ENCODE assay signal across 1 cellular context in genomic region chr1:53195913-53196484, GRCh38.
TF ChIP-seq lines count a peak whose summit lies in the region.

No MANE protein-coding gene starts in this region.

TF ChIP-seq in H1, 55 proteins besides CTCF, POLR2A, EP300 and RAD21:
- TF ChIP-seq CHD7 (IDR thresholded peaks at IDR 0.05; ENCODE audit: insufficient replicate concordance, low read length): no peak
- no peak for TF ChIP-seq SIX5 (IDR thresholded peaks at IDR 0.05; ENCODE audit: low read depth, low read length)
- TF ChIP-seq NANOG (IDR thresholded peaks at IDR 0.05; ENCODE audit: insufficient read depth, low read depth, low read length, poor library complexity, severe bottlenecking): no peak
- TF ChIP-seq GABPA (IDR thresholded peaks at IDR 0.05; ENCODE audit: borderline replicate concordance, insufficient read depth, low read length): no peak
- no peak for TF ChIP-seq GTF2F1 (IDR thresholded peaks at IDR 0.05; ENCODE audit: borderline replicate concordance, low read depth, low read length)
- TF ChIP-seq ATF3 (IDR thresholded peaks at IDR 0.05; ENCODE audit: insufficient read depth, low read depth, low read length): no peak
- TF ChIP-seq YY1 (IDR thresholded peaks at IDR 0.05; ENCODE audit: low read depth, low read length): no peak
- TF ChIP-seq KDM5A (IDR thresholded peaks at IDR 0.05; ENCODE audit: low read length): no peak
- TF ChIP-seq E2F6 (IDR thresholded peaks at IDR 0.05): no peak
- no peak for TF ChIP-seq RBBP5 (IDR thresholded peaks at IDR 0.05; ENCODE audit: borderline replicate concordance, low read depth, low read length)
- TF ChIP-seq KDM4A (IDR thresholded peaks at IDR 0.05; ENCODE audit: low read depth, low read length, severe bottlenecking): no peak
- TF ChIP-seq RXRA (IDR thresholded peaks at IDR 0.05; ENCODE audit: insufficient read depth, low read depth, low read length): no peak
- no peak for TF ChIP-seq POU5F1 (IDR thresholded peaks at IDR 0.05; ENCODE audit: low read depth, low read length)
- no peak for TF ChIP-seq EZH2 (IDR thresholded peaks at IDR 0.05; ENCODE audit: low read depth, low read length, severe bottlenecking)
- no peak for TF ChIP-seq TEAD4 (IDR thresholded peaks at IDR 0.05; ENCODE audit: low read depth, low read length)
- no peak for TF ChIP-seq ATF2 (IDR thresholded peaks at IDR 0.05; ENCODE audit: low read length)
- no peak for TF ChIP-seq CHD2 (IDR thresholded peaks at IDR 0.05; ENCODE audit: low read length)
- TF ChIP-seq SAP30 (IDR thresholded peaks at IDR 0.05; ENCODE audit: insufficient read depth, insufficient replicate concordance, low read length): no peak
